Comparison of ENCODE assay signal across 8 cellular contexts in the genomic region with DNA sequence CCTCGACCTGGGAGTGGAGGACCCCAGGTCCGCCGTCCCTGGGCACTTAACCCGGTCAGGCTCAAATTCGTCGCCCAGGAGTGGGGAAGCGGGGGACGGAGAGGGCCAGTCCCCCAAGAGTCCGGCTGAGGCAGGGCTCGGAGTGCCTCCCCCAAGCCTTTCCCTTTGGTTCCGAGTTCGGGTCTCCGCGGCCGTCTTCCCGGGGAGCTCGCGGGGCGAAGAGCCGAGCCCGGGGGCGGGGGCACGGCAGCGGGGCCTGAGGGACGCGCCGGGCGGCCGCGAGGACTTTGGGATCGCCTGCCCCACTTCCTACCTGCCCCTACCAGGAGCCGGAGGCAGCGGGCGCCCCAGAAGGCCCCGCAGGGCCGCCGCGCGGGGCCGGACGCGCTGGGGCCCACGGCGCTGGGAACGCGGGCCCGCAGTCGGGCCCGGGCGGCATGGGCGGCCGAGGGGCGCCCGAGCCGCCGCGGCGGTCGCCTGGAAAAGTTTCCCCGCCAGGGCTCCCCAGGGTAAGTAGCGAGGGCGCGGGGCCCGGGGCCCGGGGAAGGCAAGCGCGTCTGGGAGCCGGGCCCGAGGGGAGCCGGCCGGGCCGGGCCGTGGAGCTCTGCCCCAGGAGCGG. TPM values are rescaled to one million over a fixed set of nuclear protein-coding genes. Genes with fewer than 3 reads are reported as not detected.
DNase-seq lines count a peak whose midpoint lies in the region; ATAC-seq and TF ChIP-seq lines count a peak whose summit lies in the region.

No MANE protein-coding gene starts in this region.

- H3K4me3 ChIP-seq in right lobe of liver (peak overlapping the region; percentile 81 to 85 (median 82)), suprapubic skin (peak overlapping the region; percentile 81)

- no peaks in the 10 kb centered on the region for H3K9me3 ChIP-seq in right lobe of liver
- H3K9me3 ChIP-seq in suprapubic skin = no peaks in the 10 kb centered on the region

- peak overlapping the region; percentile 82 for H3K27ac ChIP-seq in caudate nucleus (ENCODE audit: low read depth, low read length)
- H3K27ac ChIP-seq in right lobe of liver = peak overlapping the region; percentile 93 to 98 (median 97)
- peak overlapping the region; percentile 97 for H3K27ac ChIP-seq in suprapubic skin

- no peaks in the 10 kb centered on the region for H3K27me3 ChIP-seq in right lobe of liver
- no peaks in the 10 kb centered on the region for H3K27me3 ChIP-seq in suprapubic skin

- ATAC-seq in right lobe of liver (peak in 2 of 4 donors; percentile 6 to 13), HG03354 (IDR thresholded peaks at IDR 0.05; ENCODE audit: poor library complexity, severe bottlenecking, unreplicated experiment) (no peak)

- intact Hi-C loops in right lobe of liver (cut with DNase I) = no loop called here

- TF ChIP-seq CTCF in right lobe of liver (IDR thresholded peaks at IDR 0.05) (no peak), suprapubic skin (IDR thresholded peaks at IDR 0.05) (no peak)

- TF ChIP-seq POLR2A in right lobe of liver (IDR thresholded peaks at IDR 0.05) = no peak
- no peak for TF ChIP-seq POLR2A in suprapubic skin (IDR thresholded peaks at IDR 0.05)

- WGBS in right lobe of liver (ENCODE audit: insufficient coverage, low coverage, low lambda C conversion rate, missing lambda C conversion rate) = 0% methylated on average over 1 of the region's 74 CpGs
- WGBS in suprapubic skin = 4% methylated on average over 4 of the region's 74 CpGs

- H3K36me3 ChIP-seq in right lobe of liver = peaks cover 0 to 3% (median 3%) of the 10 kb centered on the region in 4 donors
- H3K36me3 ChIP-seq in suprapubic skin = peaks cover 9% of the 10 kb centered on the region

- no peak for TF ChIP-seq EP300 in suprapubic skin (IDR thresholded peaks at IDR 0.05)

- DNase-seq in AG08395 (ENCODE audit: low spot score) (peak; percentile 49), GM19238 (ENCODE audit: insufficient read length, low spot score) (peak; percentile 52), RPMI8226 (peak; percentile 44), caudate nucleus (lab: John Stamatoyannopoulos, UW) (peak in 12 of 61 donors; percentile 10 to 50 (median 28)), right lobe of liver (no peak), suprapubic skin (ENCODE audit: low spot score in 2 of 2) (no peak), NCI-H2029 treated with DMSO at 0.1 percent for 48 hours (lab: John Stamatoyannopoulos, UW) (no peak)

- H3K4me1 ChIP-seq in right lobe of liver (peaks cover 0 to 52% (median 6%) of the 10 kb centered on the region in 4 donors), suprapubic skin (peaks cover 71% of the 10 kb centered on the region)

RNA-seq across cellular contexts. Expression of gene FURIN, which starts 2.8 kb away (rescaled TPM):
- total RNA-seq in right lobe of liver = 100 to 1,000 TPM; 122 to 232 (median 189) TPM
- total RNA-seq in suprapubic skin = 100 to 1,000 TPM in 2 of 4 donors, 10 to 100 TPM in 2; 61.6 to 120 (median 100) TPM

RNA-seq across cellular contexts. Expression of gene FES, which starts 13.1 kb away (rescaled TPM):
- 10 to 100 TPM; 11.5 to 36.5 (median 18.5) TPM for total RNA-seq in right lobe of liver
- 10 to 100 TPM in 3 of 4 donors, 1 to 10 TPM in 1; 6.3 to 18.7 (median 11.8) TPM for total RNA-seq in suprapubic skin

RNA-seq across cellular contexts. Expression of gene MAN2A2, which starts 31.9 kb away (rescaled TPM):
- total RNA-seq in right lobe of liver = 10 to 100 TPM; 41.4 to 91.6 (median 59.8) TPM
- total RNA-seq in suprapubic skin = 10 to 100 TPM; 51.3 to 91.9 (median 62.2) TPM

Comparison
In these comparisons a context has a peak if more than half of its experiments do, and no peak if none do; other contexts are left out.
1. DNase-seq: peak in AG08395 (single experiment), GM19238 (single experiment) and RPMI8226 (single experiment); none in right lobe of liver (0 of 3), suprapubic skin (0 of 2) and NCI-H2029 treated with DMSO at 0.1 percent for 48 hours (single experiment).
2. Peak in every context shown above with its lines, with median percentiles within 50 percentile points of each other: H3K27ac ChIP-seq.